ENCODE assay signal across 9 cellular contexts in the genomic region with DNA sequence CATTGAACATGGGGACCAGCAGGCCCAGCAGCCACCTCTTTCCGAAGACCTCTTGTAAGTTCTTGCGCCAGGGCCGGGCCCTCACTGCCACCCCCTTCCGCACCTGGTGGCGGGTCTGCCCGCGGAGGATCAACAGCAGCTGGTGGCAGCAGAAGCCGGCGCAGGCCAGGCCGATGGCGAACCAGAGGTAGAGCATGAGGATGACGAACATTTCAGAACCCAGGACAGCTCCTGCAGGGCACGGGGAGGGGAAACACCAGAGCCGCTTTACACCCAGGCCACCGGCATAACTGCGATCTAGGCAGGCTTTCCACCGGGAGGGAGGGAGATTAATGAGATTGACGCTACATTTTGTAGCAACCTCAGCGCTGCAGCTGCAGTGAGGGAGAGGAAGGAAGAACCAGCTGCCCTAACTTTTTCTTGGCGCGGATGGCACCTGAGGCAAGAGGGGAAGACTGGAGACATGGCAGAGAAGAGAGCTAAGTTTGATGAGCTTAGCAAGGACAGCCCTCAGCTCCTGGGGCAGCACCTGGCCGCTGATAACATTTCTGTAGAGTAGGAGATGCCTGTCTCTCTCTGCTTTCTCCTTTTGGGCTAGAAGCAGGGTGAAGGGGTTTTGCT. TPM values are rescaled to one million over a fixed set of nuclear protein-coding genes. Genes with fewer than 3 reads are reported as not detected.
DNase-seq lines count a peak whose midpoint lies in the region; ATAC-seq and TF ChIP-seq lines count a peak whose summit lies in the region.
"Had no signal": no experiment of that assay in that cellular context is flagged by ENCODE, and none has a peak within 500 bp of the region (broad histone marks: within the 10 kb centered on the region; RNA-seq: fewer than 3 reads in every experiment).

No MANE protein-coding gene starts in this region.

- CTCF ChIA-PET in CD4-positive, alpha-beta T cell (lab: Charles Lee) = interaction anchor here (1.2 kb wide), 1 partner anchor 10 kb away, joined by 3 read pairs; no protein-coding TSS in a partner anchor
- CTCF ChIA-PET in SK-N-SH (lab: Yijun Ruan, JAX) = interaction anchor here (0.8 to 11.6 kb wide), 6 partner anchors 9 to 167 kb away, joined by 4 to 129 read pairs (median 4); a partner anchor contains a TSS

- no peaks in the 10 kb centered on the region for H3K36me3 Mint-ChIP-seq in CD4-positive, alpha-beta T cell (ENCODE audit: low read depth)
- H3K36me3 Mint-ChIP-seq in HFFc6 (ENCODE audit: low read depth) (no peaks in the 10 kb centered on the region), brain (no peaks in the 10 kb centered on the region)

- peak; percentile 12 to 48 (median 36) for DNase-seq in CD4-positive, alpha-beta T cell
- DNase-seq in HFFc6 (peak; percentile 12), SK-N-SH (no peak), lower lobe of right lung (peak; percentile 53), testis (peak; percentile 74), stomach (no peak)

- H3K4me3 ChIP-seq in SK-N-SH (ENCODE audit: low read depth in 2 of 2, low read length in 1 of 2) = no peak overlapping the region
- no peak overlapping the region for H3K4me3 ChIP-seq in lower lobe of right lung
- H3K4me3 ChIP-seq in testis = no peak overlapping the region
- no peak overlapping the region for H3K4me3 ChIP-seq in stomach

- no peaks in the 10 kb centered on the region for H3K9me3 Mint-ChIP-seq in CD4-positive, alpha-beta T cell
- no peaks in the 10 kb centered on the region for H3K9me3 Mint-ChIP-seq in HFFc6
- peaks cover 0 to 12% (median 0%) of the 10 kb centered on the region in 5 experiments for H3K9me3 Mint-ChIP-seq in brain
- H3K9me3 Mint-ChIP-seq: stimulated activated naive CD8-positive, alpha-beta T cell treated with anti-CD3 and anti-CD28 coated beads, Interleukin-15, Interleukin-2, amounts not matched to agents 100 ng/mL and 50 ng/mL, for 24 hours had no signal

- no peaks in the 10 kb centered on the region for H3K9me2 ChIP-seq in SK-N-SH

- H3F3A ChIP-seq in SK-N-SH (replicated peaks; ENCODE audit: insufficient read depth) = no peaks in the 10 kb centered on the region

- no peak for TF ChIP-seq RAD21 in SK-N-SH (IDR thresholded peaks at IDR 0.05; ENCODE audit: low read length)

- POLR2A ChIA-PET in CD4-positive, alpha-beta T cell (lab: Charles Lee) = no interaction called here
- POLR2A ChIA-PET in SK-N-SH (lab: Yijun Ruan, JAX) = interaction anchor here (1.6 kb wide), 1 partner anchor 187 kb away, joined by 4 read pairs; a partner anchor contains a TSS

- TF ChIP-seq EP300 in SK-N-SH (IDR thresholded peaks at IDR 0.05; ENCODE audit: borderline replicate concordance in 1 of 2, low read depth in 1 of 2, low read length in 1 of 2) (no peak), stomach (IDR thresholded peaks at IDR 0.05) (no peak)

- H3K79me2 ChIP-seq in SK-N-SH (ENCODE audit: insufficient read depth) = no peaks in the 10 kb centered on the region

- H3K4me2 ChIP-seq in SK-N-SH = no peak overlapping the region

- H3K36me3 ChIP-seq in SK-N-SH (replicated peaks in 1 of 2; ENCODE audit: control insufficient read depth in 1 of 2, insufficient read depth in 2 of 2, low read length in 1 of 2) = no peaks in the 10 kb centered on the region
- H3K36me3 ChIP-seq in lower lobe of right lung = no peaks in the 10 kb centered on the region
- no peaks in the 10 kb centered on the region for H3K36me3 ChIP-seq in testis (ENCODE audit: low read depth, missing control alignments)
- H3K36me3 ChIP-seq in stomach = no peaks in the 10 kb centered on the region

- no peak overlapping the region for H3K4me3 Mint-ChIP-seq in CD4-positive, alpha-beta T cell
- H3K4me3 Mint-ChIP-seq in HFFc6 = no peak overlapping the region
- peak overlapping the region in 4 of 5 experiments; percentile 25 to 58 (median 33) for H3K4me3 Mint-ChIP-seq in brain
- H3K4me3 Mint-ChIP-seq: stimulated activated naive CD8-positive, alpha-beta T cell treated with anti-CD3 and anti-CD28 coated beads, Interleukin-15, Interleukin-2, amounts not matched to agents 100 ng/mL and 50 ng/mL, for 24 hours had no signal

- no peak for TF ChIP-seq CTCF in CD4-positive, alpha-beta T cell (IDR thresholded peaks at IDR 0.05)
- no peak for TF ChIP-seq CTCF in HFFc6 (IDR thresholded peaks at IDR 0.05)
- TF ChIP-seq CTCF in SK-N-SH (IDR thresholded peaks at IDR 0.05) = no peak
- TF ChIP-seq CTCF in brain (conservative IDR thresholded peaks at IDR 0.05) = no peak
- TF ChIP-seq CTCF in lower lobe of right lung (IDR thresholded peaks at IDR 0.05) = no peak
- no peak for TF ChIP-seq CTCF in testis (IDR thresholded peaks at IDR 0.05)
- TF ChIP-seq CTCF in stomach (IDR thresholded peaks at IDR 0.05) = no peak

- no peak overlapping the region for H3K27ac ChIP-seq in CD4-positive, alpha-beta T cell (ENCODE audit: low read depth, low read length)
- H3K27ac ChIP-seq in SK-N-SH (ENCODE audit: low read depth in 2 of 2, low read length in 1 of 2) (no peak overlapping the region), lower lobe of right lung (no peak overlapping the region), testis (no peak overlapping the region), stomach (no peak overlapping the region)

- no peaks in the 10 kb centered on the region for H3K9me3 ChIP-seq in CD4-positive, alpha-beta T cell (ENCODE audit: control insufficient read depth, low read length)
- H3K9me3 ChIP-seq in SK-N-SH (no peaks in the 10 kb centered on the region), lower lobe of right lung (no peaks in the 10 kb centered on the region), testis (no peaks in the 10 kb centered on the region), stomach (no peaks in the 10 kb centered on the region)

- peaks cover 58% of the 10 kb centered on the region for H3K27me3 ChIP-seq in CD4-positive, alpha-beta T cell (ENCODE audit: control insufficient read depth, insufficient read depth, low read length)
- H3K27me3 ChIP-seq in SK-N-SH (ENCODE audit: insufficient read depth) (0 out of 2 replicates have a peak, but pooled peaks cover 6% of the 10 kb centered on the region), lower lobe of right lung (ENCODE audit: low read depth) (peaks cover 47% of the 10 kb centered on the region), testis (no peaks in the 10 kb centered on the region), stomach (peaks cover under 1 to 77% (median 35%) of the 10 kb centered on the region in 3 donors)

- peaks cover 4% of the 10 kb centered on the region for H3K4me1 Mint-ChIP-seq in CD4-positive, alpha-beta T cell (ENCODE audit: low read depth)
- H3K4me1 Mint-ChIP-seq in HFFc6 (ENCODE audit: low read depth) (no peaks in the 10 kb centered on the region), brain (peaks cover 22% of the 10 kb centered on the region)

- intact Hi-C loops in CD4-positive, alpha-beta T cell (cut with DNase I, micrococcal nuclease) = no loop called here
- intact Hi-C loops in lower lobe of right lung (cut with DNase I) = no loop called here
- intact Hi-C loops in testis (cut with DNase I; ENCODE audit: low total_unique reads) = no loop called here
- intact Hi-C loops in stomach (cut with DNase I; ENCODE audit: low total_unique reads) = no loop called here

- H2AFZ ChIP-seq in SK-N-SH (ENCODE audit: low read depth) = no peak overlapping the region

- H3K27ac Mint-ChIP-seq in CD4-positive, alpha-beta T cell = no peak overlapping the region
- H3K27ac Mint-ChIP-seq in HFFc6 (no peak overlapping the region), brain (no peak overlapping the region)
- H3K27ac Mint-ChIP-seq: stimulated activated naive CD8-positive, alpha-beta T cell treated with anti-CD3 and anti-CD28 coated beads, Interleukin-15, Interleukin-2, amounts not matched to agents 100 ng/mL and 50 ng/mL, for 24 hours had no signal

- peaks cover 96% of the 10 kb centered on the region for H3K27me3 Mint-ChIP-seq in CD4-positive, alpha-beta T cell
- H3K27me3 Mint-ChIP-seq in HFFc6 (ENCODE audit: insufficient read depth) (peaks cover 36% of the 10 kb centered on the region), brain (peaks cover 66% of the 10 kb centered on the region)

- H3K9ac ChIP-seq in SK-N-SH = no peak overlapping the region

- 81% methylated on average over 22 of the region's 22 CpGs for WGBS in SK-N-SH (ENCODE audit: low lambda C conversion rate)
- 6 to 8% methylated on average over 11 to 22 of the region's 22 CpGs for WGBS in testis, 2 donors
- 4 to 12% (median 10%) methylated on average over 22 of the region's 22 CpGs for WGBS in stomach, 5 donors

- TF ChIP-seq POLR2A in testis (IDR thresholded peaks at IDR 0.05) (no peak), stomach (IDR thresholded peaks at IDR 0.05) (no peak)

- peak; percentile 90 for ATAC-seq in CD4-positive, alpha-beta T cell (ENCODE audit: poor library complexity)
- ATAC-seq in lower lobe of right lung (peak; percentile 71 to 76), GM21528 (IDR thresholded peaks at IDR 0.05; ENCODE audit: low FRiP score, unreplicated experiment) (no peak)

- no peaks in the 10 kb centered on the region for H4K20me1 ChIP-seq in SK-N-SH (ENCODE audit: insufficient read depth)

- H3K4me1 ChIP-seq in SK-N-SH (ENCODE audit: control insufficient read depth in 1 of 2, insufficient read depth in 2 of 2, low read depth in 1 of 2, low read length in 1 of 2) = peaks cover 0 to 13% of the 10 kb centered on the region in 2 experiments; a peak in 1 of 4 replicates
- no peaks in the 10 kb centered on the region for H3K4me1 ChIP-seq in lower lobe of right lung
- no peaks in the 10 kb centered on the region for H3K4me1 ChIP-seq in testis
- H3K4me1 ChIP-seq in stomach = no peaks in the 10 kb centered on the region

RNA-seq across cellular contexts. Expression of a gene that starts 7.8 kb away (rescaled TPM):
- not detected for total RNA-seq in CD4-positive, alpha-beta T cell
- total RNA-seq in HFFc6 (2021; fragmentation: NEBNext Ultra II Directional; extraction: Animal tissue kit (Norgen Biotek cat#: 25700)) = not detected
- polyA plus RNA-seq in SK-N-SH (2012; rRNA removed) = 0.03 TPM in 1 of 2 replicates, not detected in the other
- 0.05 and 0.07 TPM in 2 replicates for polyA plus RNA-seq in SK-N-SH (2012; cell fraction: cytosol; rRNA removed)
- not detected in 2 replicates for polyA plus RNA-seq in SK-N-SH (2012; cell fraction: nucleus; rRNA removed)
- 30.2 TPM for polyA plus RNA-seq in brain (ENCODE audit: insufficient read depth, low read depth, low replicate concordance)
- total RNA-seq in lower lobe of right lung = not detected
- total RNA-seq in testis = 1 to 10 TPM; 1.7 to 3.2 TPM
- polyA plus RNA-seq in testis (ENCODE audit: insufficient read depth, low read depth, low replicate concordance) = 0.84 TPM
- under 1 TPM in 1 of 5 donors, not detected in 4; 0.18 TPM for total RNA-seq in stomach
- polyA plus RNA-seq in stomach = under 1 TPM in 1 of 3 donors, not detected in 2; 0.08 TPM

RNA-seq across cellular contexts. Expression of a gene that starts 35.8 kb away (rescaled TPM):
- total RNA-seq in CD4-positive, alpha-beta T cell = 10 to 100 TPM in 1 of 2 experiments, 1 to 10 TPM in 1; 8.2 to 10.7 TPM
- 10 to 100 TPM in 4 of 6 experiments, 1 to 10 TPM in 2; 9.1 to 12.5 (median 11.5) TPM for total RNA-seq in HFFc6 (2021; fragmentation: NEBNext Ultra II Directional; extraction: Animal tissue kit (Norgen Biotek cat#: 25700))
- polyA plus RNA-seq in SK-N-SH (2012; rRNA removed) (6.5 and 9.6 TPM in 2 replicates), brain (ENCODE audit: insufficient read depth, low read depth, low replicate concordance) (18.4 TPM), testis (ENCODE audit: insufficient read depth, low read depth, low replicate concordance) (23.4 TPM), stomach (10 to 100 TPM in 1 of 3 donors, 1 to 10 TPM in 2; 6.0 to 10.6 (median 6.1) TPM)
- 8.0 and 8.5 TPM in 2 replicates for polyA plus RNA-seq in SK-N-SH (2012; cell fraction: cytosol; rRNA removed)
- 8.3 and 10.3 TPM in 2 replicates for polyA plus RNA-seq in SK-N-SH (2012; cell fraction: nucleus; rRNA removed)
- total RNA-seq in lower lobe of right lung (28.4 TPM), testis (10 to 100 TPM; 44.5 to 48.3 TPM), stomach (10 to 100 TPM; 12.7 to 81.1 (median 32.2) TPM)

RNA-seq across cellular contexts. Expression of a gene that starts 47.8 kb away (rescaled TPM):
- total RNA-seq in CD4-positive, alpha-beta T cell = under 1 TPM; 0.58 to 0.89 TPM
- total RNA-seq in HFFc6 (2021; fragmentation: NEBNext Ultra II Directional; extraction: Animal tissue kit (Norgen Biotek cat#: 25700)) = under 1 TPM in 1 of 6 experiments, not detected in 5; 0.05 TPM
- polyA plus RNA-seq in SK-N-SH (2012; rRNA removed) (0.25 and 0.52 TPM in 2 replicates), brain (ENCODE audit: insufficient read depth, low read depth, low replicate concordance) (53.6 TPM), testis (ENCODE audit: insufficient read depth, low read depth, low replicate concordance) (21.0 TPM), stomach (1 to 10 TPM in 1 of 3 donors, under 1 TPM in 1, not detected in 1; 0.31 to 2.1 TPM)
- polyA plus RNA-seq in SK-N-SH (2012; cell fraction: cytosol; rRNA removed) = 0.31 and 0.37 TPM in 2 replicates
- 0.40 and 0.77 TPM in 2 replicates for polyA plus RNA-seq in SK-N-SH (2012; cell fraction: nucleus; rRNA removed)
- total RNA-seq in lower lobe of right lung (0.27 TPM), testis (10 to 100 TPM; 14.1 to 20.7 TPM), stomach (1 to 10 TPM in 2 of 5 donors, under 1 TPM in 2, not detected in 1; 0.14 to 8.8 (median 2.7) TPM)

Comparison
In these comparisons a context has a peak if more than half of its experiments do, and no peak if none do; other contexts are left out.
1. DNase-seq: peak in CD4-positive, alpha-beta T cell (10 of 10), HFFc6 (single experiment), lower lobe of right lung (single experiment) and testis (single experiment); none in SK-N-SH (single experiment) and stomach (single experiment).
2. H3K4me3 Mint-ChIP-seq: peak in brain (4 of 5); none in CD4-positive, alpha-beta T cell (single experiment) and HFFc6 (single experiment).